Comparison of ENCODE assay signal across 11 cellular contexts in the genomic region with DNA sequence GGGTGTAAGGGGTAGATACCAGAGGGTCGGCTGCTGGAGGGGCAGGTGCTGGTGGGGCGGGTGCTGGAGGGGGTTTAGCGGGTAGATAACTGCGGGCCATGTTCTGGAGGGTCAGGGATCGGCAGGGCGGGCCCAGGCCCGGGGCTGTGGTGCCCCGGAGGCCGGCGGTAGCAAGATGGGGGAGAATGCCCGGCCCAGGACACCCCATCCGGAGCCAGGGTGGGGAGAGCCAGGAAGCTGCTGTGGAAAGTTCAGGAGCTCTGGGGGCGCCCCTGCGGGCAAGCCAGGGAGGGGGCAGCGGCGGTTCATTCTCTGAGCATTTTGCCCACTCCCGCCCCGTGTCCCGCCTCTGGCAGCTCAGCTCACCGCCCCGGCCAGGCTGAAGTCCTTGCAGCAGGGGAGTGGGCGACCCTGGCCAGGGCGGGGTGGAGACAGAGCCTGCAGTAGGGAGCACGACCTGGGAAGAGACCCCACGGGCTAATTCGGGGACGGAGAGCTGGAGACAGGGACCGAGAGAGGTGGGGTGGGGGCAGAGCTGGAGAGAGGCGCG. TPM values are rescaled to one million over a fixed set of nuclear protein-coding genes. Genes with fewer than 3 reads are reported as not detected.
DNase-seq lines count a peak whose midpoint lies in the region; ATAC-seq, FAIRE-seq and TF ChIP-seq lines count a peak whose summit lies in the region.
"Had no signal": no experiment of that assay in that cellular context is flagged by ENCODE, and none has a peak within 500 bp of the region (broad histone marks: within the 10 kb centered on the region; RNA-seq: fewer than 3 reads in every experiment).

No MANE protein-coding gene starts in this region.

- CTCF ChIA-PET in HepG2 (lab: Yijun Ruan, JAX; ENCODE audit: low intra/inter-chr PET ratio, low total read pairs) = interaction anchor here (0.7 kb wide), 1 partner anchor 59 kb away, joined by 3 read pairs; no protein-coding TSS in a partner anchor

- peak; percentile 22 to 27 for ATAC-seq in activated T-cell treated with anti-CD3 and anti-CD28 coated beads, Interleukin-2, amount 50 U/mL, for 4 hours
- ATAC-seq in T-helper 17 cell = peak; percentile 8
- peak; percentile 45 for ATAC-seq in HepG2
- ATAC-seq in GM18867 (IDR thresholded peaks at IDR 0.05; ENCODE audit: unreplicated experiment) = no peak

- intact Hi-C loops in HepG2 (cut with micrococcal nuclease; ENCODE audit: unreplicated experiment) = no loop called here

- in situ Hi-C loops in HepG2 (cut with HindIII; ENCODE audit: extremely low pct_ligation_motif_present, low pct_unique_long_range_greater_than_20kb) = no loop called here

- TF ChIP-seq CTCF in HepG2 (CRISPR knock-in tag; IDR thresholded peaks at IDR 0.05) (no peak), suprapubic skin (IDR thresholded peaks at IDR 0.05) (no peak)

- H3K27me3 ChIP-seq in HepG2 (ENCODE audit: control insufficient read depth in 1 of 2, insufficient read depth in 2 of 2, low read length in 2 of 2) (peaks cover 10 to 63% of the 10 kb centered on the region in 2 experiments; a peak in 4 of 5 replicates), suprapubic skin (peaks cover 57% of the 10 kb centered on the region)

- no peak overlapping the region for H3K27ac Mint-ChIP-seq in T-helper 17 cell

- peak overlapping the region; percentile 16 to 70 (median 19); a peak in 3 of 6 replicates for H3K4me3 ChIP-seq in HepG2 (replicated peaks in 1 of 3; ENCODE audit: insufficient read depth in 1 of 3, low read depth in 2 of 3, low read length in 3 of 3)
- peak overlapping the region; percentile 22 for H3K4me3 ChIP-seq in suprapubic skin

- 9% methylated on average over 11 of the region's 30 CpGs for WGBS in HepG2 (ENCODE audit: low lambda C conversion rate)
- 9% methylated on average over 24 of the region's 30 CpGs for WGBS in suprapubic skin

- no peak for FAIRE-seq in HepG2 (lab: Jason Lieb, UNC)

- H3K27me3 Mint-ChIP-seq in activated T-cell treated with anti-CD3 and anti-CD28 coated beads, Interleukin-2, amount 50 U/mL, for 4 hours (ENCODE audit: low read depth) = peaks cover 42% of the 10 kb centered on the region
- peaks cover 40% of the 10 kb centered on the region for H3K27me3 Mint-ChIP-seq in T-helper 17 cell

- POLR2A ChIA-PET in HepG2 (lab: Yijun Ruan, JAX) = interaction anchor here (0.6 to 1.7 kb wide), 5 partner anchors 9 to 172 kb away, joined by 3 to 6 read pairs (median 3); a partner anchor contains a TSS

- H3K27ac ChIP-seq in HepG2 (ENCODE audit: extremely low read length, insufficient read depth, low read length) (no peak overlapping the region), suprapubic skin (no peak overlapping the region)

- H3K4me1 ChIP-seq in HepG2 (ENCODE audit: insufficient read depth, low read length) = peaks cover 25% of the 10 kb centered on the region
- peaks cover 20% of the 10 kb centered on the region for H3K4me1 ChIP-seq in suprapubic skin

- no peaks in the 10 kb centered on the region for H3K36me3 ChIP-seq in HepG2 (replicated peaks in 1 of 2; ENCODE audit: control insufficient read depth in 1 of 2, insufficient read depth in 2 of 2, low read length in 2 of 2)
- H3K36me3 ChIP-seq in suprapubic skin = no peaks in the 10 kb centered on the region

- H3K9me3 Mint-ChIP-seq in activated T-cell treated with anti-CD3 and anti-CD28 coated beads, Interleukin-2, amount 50 U/mL, for 4 hours = peaks cover 17% of the 10 kb centered on the region

- peak overlapping the region; percentile 84 for H3K4me2 ChIP-seq in HepG2 (ENCODE audit: low read depth, low read length)

- H2AFZ ChIP-seq in HepG2 (ENCODE audit: low read length) = no peak overlapping the region

- no peaks in the 10 kb centered on the region for H3K79me2 ChIP-seq in HepG2 (ENCODE audit: insufficient read depth, low read length)

- no peak overlapping the region for H3K9ac ChIP-seq in HepG2 (ENCODE audit: insufficient read depth, low read depth, low read length)

- DNase-seq in activated T-cell treated with anti-CD3 and anti-CD28 coated beads, Interleukin-2, amount 50 U/mL, for 4 hours = no peak
- DNase-seq in activated T-cell treated with anti-CD3 and anti-CD28 coated beads for 4 hours = no peak
- DNase-seq in T-helper 17 cell = no peak
- no peak for DNase-seq in HepG2 (ENCODE audit: low spot score)
- no peak for DNase-seq in suprapubic skin (ENCODE audit: low spot score in 2 of 2)
- no peak for DNase-seq in iPS-NIHi7 (ENCODE audit: extremely low spot score)
- DNase-seq in NCI-H82 treated with DMSO at 0.1 percent for 48 hours (lab: John Stamatoyannopoulos, UW; ENCODE audit: unreplicated experiment) = no peak
- DNase-seq: MV-4-11; stimulated activated CD4-positive, alpha-beta T cell treated with anti-CD3 and anti-CD28 coated beads, Interleukin-1b, Interleukin-23, amount 100 ng/mL, for 48 hours had no signal

- no peak overlapping the region for H3K4me3 Mint-ChIP-seq in activated T-cell treated with anti-CD3 and anti-CD28 coated beads, Interleukin-2, amount 50 U/mL, for 4 hours
- H3K4me3 Mint-ChIP-seq in T-helper 17 cell = peak overlapping the region; percentile 77

- TF ChIP-seq EP300 in HepG2 (IDR thresholded peaks at IDR 0.05; ENCODE audit: low read depth in 2 of 2, low read length in 2 of 2) (no peak), HepG2 (CRISPR knock-in tag; IDR thresholded peaks at IDR 0.05; ENCODE audit: borderline replicate concordance) (no peak), suprapubic skin (IDR thresholded peaks at IDR 0.05) (no peak)

- H3K4me1 Mint-ChIP-seq in activated T-cell treated with anti-CD3 and anti-CD28 coated beads, Interleukin-2, amount 50 U/mL, for 4 hours (ENCODE audit: low read depth) = peaks cover 9% of the 10 kb centered on the region
- peaks cover 6% of the 10 kb centered on the region for H3K4me1 Mint-ChIP-seq in T-helper 17 cell

- peaks cover 11% of the 10 kb centered on the region; the same call in 1 of the 2 replicates for H4K20me1 ChIP-seq in HepG2 (ENCODE audit: insufficient read depth, low read length)

- TF ChIP-seq POLR2A in HepG2 (IDR thresholded peaks at IDR 0.05; ENCODE audit: insufficient read depth in 1 of 2, low read depth in 2 of 2, low read length in 2 of 2) (no peak), suprapubic skin (IDR thresholded peaks at IDR 0.05) (no peak)

- BruUV-seq in HepG2 (replicated peaks; lab: Mats Ljungman, UMichigan) = no TSS peak

- H3K9me3 ChIP-seq in T-helper 17 cell (ENCODE audit: control insufficient read depth, low read length, poor library complexity, severe bottlenecking) (peaks cover 7% of the 10 kb centered on the region), HepG2 (ENCODE audit: low read length) (peaks cover 22% of the 10 kb centered on the region), suprapubic skin (peaks cover 14% of the 10 kb centered on the region)

- peaks cover 7% of the 10 kb centered on the region for H3K36me3 Mint-ChIP-seq in activated T-cell treated with anti-CD3 and anti-CD28 coated beads, Interleukin-2, amount 50 U/mL, for 4 hours (ENCODE audit: insufficient read depth)
- peaks cover 13% of the 10 kb centered on the region for H3K36me3 Mint-ChIP-seq in T-helper 17 cell (ENCODE audit: low read depth)

- TF ChIP-seq RAD21 in HepG2 (CRISPR knock-in tag; IDR thresholded peaks at IDR 0.05) = no peak

RNA-seq across cellular contexts. Expression of a gene that starts 0.5 kb away (rescaled TPM):
- total RNA-seq in activated T-cell treated with anti-CD3 and anti-CD28 coated beads, Interleukin-2, amount 50 U/mL, for 4 hours = not detected
- total RNA-seq in T-helper 17 cell (not detected), HepG2 (2016; rRNA removed; fragmentation: Illumina TruSeq; extraction: Trizol) (not detected in 2 replicates), suprapubic skin (not detected)
- not detected in 2 replicates for total RNA-seq in HepG2 (2016; cell fraction: cytosol; rRNA removed; fragmentation: Illumina TruSeq; extraction: Trizol; ENCODE audit: low read depth)
- total RNA-seq in HepG2 (2016; cell fraction: insoluble cytoplasmic fraction; rRNA removed; fragmentation: Illumina TruSeq; extraction: Trizol) = not detected in 2 replicates
- total RNA-seq in HepG2 (2016; cell fraction: membrane; rRNA removed; fragmentation: Illumina TruSeq; extraction: Trizol) = not detected in 2 replicates
- total RNA-seq in HepG2 (2016; cell fraction: nucleus; rRNA removed; fragmentation: Illumina TruSeq; extraction: Trizol) = not detected in 2 replicates
- not detected in 2 replicates for polyA plus RNA-seq in HepG2 (2011; rRNA removed)
- polyA plus RNA-seq in HepG2 (2011; cell fraction: cytosol; rRNA removed) = not detected in 2 replicates
- not detected in 2 replicates for polyA plus RNA-seq in HepG2 (2011; cell fraction: nucleus; rRNA removed)
- not detected in 2 replicates for polyA plus RNA-seq in HepG2 (2012)
- polyA plus RNA-seq in HepG2 (2016; cell fraction: cytosol; fragmentation: Illumina TruSeq; extraction: Trizol; ENCODE audit: low read depth) = not detected in 2 replicates
- not detected in 2 replicates for polyA plus RNA-seq in HepG2 (2016; cell fraction: insoluble cytoplasmic fraction; fragmentation: Illumina TruSeq; extraction: Trizol; ENCODE audit: low read depth)
- polyA plus RNA-seq in HepG2 (2016; cell fraction: membrane; fragmentation: Illumina TruSeq; extraction: Trizol; ENCODE audit: low read depth) = not detected in 2 replicates
- polyA plus RNA-seq in HepG2 (2016; cell fraction: nucleus; fragmentation: Illumina TruSeq; extraction: Trizol; ENCODE audit: insufficient read depth, low read depth) = not detected in 2 replicates
- not detected in 2 replicates for polyA minus RNA-seq in HepG2 (2011; rRNA and poly(A)+ RNA removed; ENCODE audit: low replicate concordance)
- polyA minus RNA-seq in HepG2 (2011; cell fraction: cytosol; rRNA and poly(A)+ RNA removed) = not detected in 2 replicates
- not detected in 2 replicates for polyA minus RNA-seq in HepG2 (2011; cell fraction: nucleus; rRNA and poly(A)+ RNA removed)
- total RNA-seq: urinary bladder had no signal
- polyA plus RNA-seq: urinary bladder had no signal

RNA-seq across cellular contexts. Expression of a gene that starts 14.8 kb away (rescaled TPM):
- total RNA-seq in activated T-cell treated with anti-CD3 and anti-CD28 coated beads, Interleukin-2, amount 50 U/mL, for 4 hours = 10 to 100 TPM; 21.1 to 23.3 (median 22.9) TPM
- total RNA-seq in T-helper 17 cell (10 to 100 TPM; 16.6 to 21.4 TPM), HepG2 (2016; rRNA removed; fragmentation: Illumina TruSeq; extraction: Trizol) (24.1 and 25.3 TPM in 2 replicates), suprapubic skin (10 to 100 TPM; 20.0 to 28.0 (median 26.6) TPM)
- total RNA-seq in HepG2 (2016; cell fraction: cytosol; rRNA removed; fragmentation: Illumina TruSeq; extraction: Trizol; ENCODE audit: low read depth) = 15.3 and 19.7 TPM in 2 replicates
- 23.3 and 24.1 TPM in 2 replicates for total RNA-seq in HepG2 (2016; cell fraction: insoluble cytoplasmic fraction; rRNA removed; fragmentation: Illumina TruSeq; extraction: Trizol)
- 33.2 and 36.4 TPM in 2 replicates for total RNA-seq in HepG2 (2016; cell fraction: membrane; rRNA removed; fragmentation: Illumina TruSeq; extraction: Trizol)
- total RNA-seq in HepG2 (2016; cell fraction: nucleus; rRNA removed; fragmentation: Illumina TruSeq; extraction: Trizol) = 15.4 and 16.5 TPM in 2 replicates
- 11.0 and 15.3 TPM in 2 replicates for polyA plus RNA-seq in HepG2 (2011; rRNA removed)
- polyA plus RNA-seq in HepG2 (2011; cell fraction: cytosol; rRNA removed) = 14.5 and 15.9 TPM in 2 replicates
- 23.4 and 24.9 TPM in 2 replicates for polyA plus RNA-seq in HepG2 (2011; cell fraction: nucleus; rRNA removed)
- 12.9 and 14.6 TPM in 2 replicates for polyA plus RNA-seq in HepG2 (2012)
- polyA plus RNA-seq in HepG2 (2016; cell fraction: cytosol; fragmentation: Illumina TruSeq; extraction: Trizol; ENCODE audit: low read depth) = 19.2 and 25.0 TPM in 2 replicates
- 27.5 and 27.7 TPM in 2 replicates for polyA plus RNA-seq in HepG2 (2016; cell fraction: insoluble cytoplasmic fraction; fragmentation: Illumina TruSeq; extraction: Trizol; ENCODE audit: low read depth)
- 32.5 and 35.5 TPM in 2 replicates for polyA plus RNA-seq in HepG2 (2016; cell fraction: membrane; fragmentation: Illumina TruSeq; extraction: Trizol; ENCODE audit: low read depth)
- polyA plus RNA-seq in HepG2 (2016; cell fraction: nucleus; fragmentation: Illumina TruSeq; extraction: Trizol; ENCODE audit: insufficient read depth, low read depth) = 32.5 and 35.4 TPM in 2 replicates
- polyA minus RNA-seq in HepG2 (2011; rRNA and poly(A)+ RNA removed; ENCODE audit: low replicate concordance) = 11.4 and 48.7 TPM in 2 replicates
- polyA minus RNA-seq in HepG2 (2011; cell fraction: cytosol; rRNA and poly(A)+ RNA removed) = 6.5 and 6.8 TPM in 2 replicates
- polyA minus RNA-seq in HepG2 (2011; cell fraction: nucleus; rRNA and poly(A)+ RNA removed) = 8.3 and 8.5 TPM in 2 replicates

RNA-seq across cellular contexts. Expression of a gene that starts 43.1 kb away (rescaled TPM):
- 10 to 100 TPM; 14.0 to 20.0 (median 16.5) TPM for total RNA-seq in activated T-cell treated with anti-CD3 and anti-CD28 coated beads, Interleukin-2, amount 50 U/mL, for 4 hours
- 10 to 100 TPM; 50.0 to 54.0 TPM for total RNA-seq in T-helper 17 cell
- 6.3 and 21.6 TPM in 2 replicates for total RNA-seq in HepG2 (2016; rRNA removed; fragmentation: Illumina TruSeq; extraction: Trizol)
- 5.0 and 6.5 TPM in 2 replicates for total RNA-seq in HepG2 (2016; cell fraction: cytosol; rRNA removed; fragmentation: Illumina TruSeq; extraction: Trizol; ENCODE audit: low read depth)
- total RNA-seq in HepG2 (2016; cell fraction: insoluble cytoplasmic fraction; rRNA removed; fragmentation: Illumina TruSeq; extraction: Trizol) = 5.8 and 22.8 TPM in 2 replicates
- total RNA-seq in HepG2 (2016; cell fraction: membrane; rRNA removed; fragmentation: Illumina TruSeq; extraction: Trizol) = 5.6 and 5.9 TPM in 2 replicates
- 28.2 and 33.1 TPM in 2 replicates for total RNA-seq in HepG2 (2016; cell fraction: nucleus; rRNA removed; fragmentation: Illumina TruSeq; extraction: Trizol)
- polyA plus RNA-seq in HepG2 (2011; rRNA removed) = 22.7 and 27.1 TPM in 2 replicates
- 9.8 and 11.4 TPM in 2 replicates for polyA plus RNA-seq in HepG2 (2011; cell fraction: cytosol; rRNA removed)
- 211 and 287 TPM in 2 replicates for polyA plus RNA-seq in HepG2 (2011; cell fraction: nucleus; rRNA removed)
- polyA plus RNA-seq in HepG2 (2012) = 17.9 and 24.4 TPM in 2 replicates
- polyA plus RNA-seq in HepG2 (2016; cell fraction: cytosol; fragmentation: Illumina TruSeq; extraction: Trizol; ENCODE audit: low read depth) = 1.9 and 2.4 TPM in 2 replicates
- 5.5 and 6.3 TPM in 2 replicates for polyA plus RNA-seq in HepG2 (2016; cell fraction: insoluble cytoplasmic fraction; fragmentation: Illumina TruSeq; extraction: Trizol; ENCODE audit: low read depth)
- polyA plus RNA-seq in HepG2 (2016; cell fraction: membrane; fragmentation: Illumina TruSeq; extraction: Trizol; ENCODE audit: low read depth) = 2.9 and 3.8 TPM in 2 replicates
- 70.0 and 76.8 TPM in 2 replicates for polyA plus RNA-seq in HepG2 (2016; cell fraction: nucleus; fragmentation: Illumina TruSeq; extraction: Trizol; ENCODE audit: insufficient read depth, low read depth)
- polyA minus RNA-seq in HepG2 (2011; rRNA and poly(A)+ RNA removed; ENCODE audit: low replicate concordance) = 18.6 and 32.0 TPM in 2 replicates
- 4.6 and 4.7 TPM in 2 replicates for polyA minus RNA-seq in HepG2 (2011; cell fraction: cytosol; rRNA and poly(A)+ RNA removed)
- 15.3 and 23.9 TPM in 2 replicates for polyA minus RNA-seq in HepG2 (2011; cell fraction: nucleus; rRNA and poly(A)+ RNA removed)
- total RNA-seq in suprapubic skin = 10 to 100 TPM; 16.6 to 62.0 (median 34.1) TPM
